ENCODE assay signal across 13 cellular contexts in the genomic region with DNA sequence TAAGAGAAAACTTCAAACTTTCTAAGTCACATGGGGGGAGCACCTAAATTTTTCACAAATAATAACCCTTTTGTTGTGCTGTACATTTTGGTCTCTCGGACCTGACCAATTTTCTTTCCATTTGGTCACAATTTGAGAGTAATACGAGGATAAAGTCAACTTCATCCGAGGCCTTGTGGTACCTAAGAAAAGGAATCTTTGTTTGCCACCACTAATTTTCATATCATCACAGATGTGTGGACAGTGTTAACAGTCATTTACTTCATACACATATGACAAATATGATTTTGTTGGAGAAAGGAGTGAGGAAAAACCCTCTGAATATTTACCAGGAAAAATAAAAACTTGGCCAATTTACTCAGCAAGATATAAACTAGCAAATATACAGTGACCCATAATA. TPM values are rescaled to one million over a fixed set of nuclear protein-coding genes. Genes with fewer than 3 reads are reported as not detected.
A peak's percentile ranks its signal among the peaks of the same experiment; 100 is the strongest.
DNase-seq lines count a peak whose midpoint lies in the region; ATAC-seq and TF ChIP-seq lines count a peak whose summit lies in the region.
"Had no signal": no experiment of that assay in that cellular context is flagged by ENCODE, and none has a peak within 500 bp of the region (broad histone marks: within the 10 kb centered on the region; RNA-seq: fewer than 3 reads in every experiment).

No MANE protein-coding gene starts in this region.

- no peak overlapping the region for H3K4me3 Mint-ChIP-seq in activated B cell treated with CpG ODN at 0.5 μM for 24 hours
- H3K4me3 Mint-ChIP-seq: activated CD4-positive, alpha-beta T cell treated with anti-CD3 and anti-CD28 coated beads, Interleukin-2, amount 10 ng/mL, durations not matched to agents 24 days and 14 days had no signal

- H3K27ac ChIP-seq in HUES6 (ENCODE audit: low read depth, low read length) = peak overlapping the region; percentile 72; the same call in 1 of the 2 replicates
- peak overlapping the region; percentile 81 for H3K27ac ChIP-seq in lower lobe of right lung
- peak overlapping the region; percentile 52 to 87 for H3K27ac ChIP-seq in testis

- H3K36me3 ChIP-seq in HUES6 (ENCODE audit: control insufficient read depth, insufficient read depth, low read length) (peaks cover 8% of the 10 kb centered on the region; the same call in 1 of the 2 replicates), lower lobe of right lung (peaks cover 16% of the 10 kb centered on the region), testis (ENCODE audit: low read depth, missing control alignments) (no peaks in the 10 kb centered on the region)

- peak overlapping the region; percentile 72 for H3K27ac Mint-ChIP-seq in activated B cell treated with CpG ODN at 0.5 μM for 24 hours
- H3K27ac Mint-ChIP-seq: activated CD4-positive, alpha-beta T cell treated with anti-CD3 and anti-CD28 coated beads, Interleukin-2, amount 10 ng/mL, durations not matched to agents 24 days and 14 days had no signal

- no peak for TF ChIP-seq CTCF in activated B cell treated with CpG ODN at 0.5 μM for 24 hours (IDR thresholded peaks at IDR 0.05)
- TF ChIP-seq CTCF in lower lobe of right lung (IDR thresholded peaks at IDR 0.05) = no peak
- TF ChIP-seq CTCF in testis (IDR thresholded peaks at IDR 0.05) = no peak

- H3K4me1 ChIP-seq in HUES6 (ENCODE audit: control insufficient read depth, insufficient read depth, low read length) (peaks cover 58% of the 10 kb centered on the region), lower lobe of right lung (peaks cover 43% of the 10 kb centered on the region), testis (peaks cover 67% of the 10 kb centered on the region)

- H3K36me3 Mint-ChIP-seq in activated B cell treated with CpG ODN at 0.5 μM for 24 hours (ENCODE audit: low read depth) = peaks cover 32% of the 10 kb centered on the region

- TF ChIP-seq POLR2A in testis (IDR thresholded peaks at IDR 0.05) = no peak

- H3K9me3 ChIP-seq in HUES6 (ENCODE audit: control insufficient read depth, insufficient read depth, low read depth, low read length) (no peaks in the 10 kb centered on the region), lower lobe of right lung (no peaks in the 10 kb centered on the region), testis (no peaks in the 10 kb centered on the region)

- H3K4me1 Mint-ChIP-seq in activated B cell treated with CpG ODN at 0.5 μM for 24 hours = peaks cover 56% of the 10 kb centered on the region

- POLR2A ChIA-PET in activated B cell treated with CpG ODN at 0.5 μM for 24 hours (lab: Charles Lee) = no interaction called here

- H3K9me3 Mint-ChIP-seq in activated B cell treated with CpG ODN at 0.5 μM for 24 hours = no peaks in the 10 kb centered on the region
- H3K9me3 Mint-ChIP-seq: activated CD4-positive, alpha-beta T cell treated with anti-CD3 and anti-CD28 coated beads, Interleukin-2, amount 10 ng/mL, durations not matched to agents 24 days and 14 days had no signal

- H3K4me3 ChIP-seq in HUES6 (ENCODE audit: low read depth, low read length) (no peak overlapping the region), lower lobe of right lung (no peak overlapping the region), testis (no peak overlapping the region)
- H3K4me3 ChIP-seq: skin epidermis had no signal

- no peak overlapping the region for H3K9ac ChIP-seq in HUES6 (ENCODE audit: low read length)

- intact Hi-C loops in activated B cell treated with CpG ODN at 0.5 μM for 24 hours (cut with micrococcal nuclease) (loop anchor here (1.0 kb wide), 1 partner anchor 39 kb away; no protein-coding TSS in a partner anchor), lower lobe of right lung (cut with DNase I) (no loop called here), testis (cut with DNase I; ENCODE audit: low total_unique reads) (no loop called here)

- ATAC-seq in activated B cell treated with CpG ODN at 0.5 μM for 24 hours (ENCODE audit: low read depth) = no peak
- ATAC-seq in lower lobe of right lung = no peak

- DNase-seq in activated B cell treated with CpG ODN at 0.5 μM for 24 hours = no peak
- DNase-seq in lower lobe of right lung = no peak
- no peak for DNase-seq in testis
- no peak for DNase-seq in stimulated activated naive CD4-positive, alpha-beta T cell treated with Interleukin-2 at 50 U/mL for 16 hours (lab: John Stamatoyannopoulos, UW)
- DNase-seq in midbrain (lab: John Stamatoyannopoulos, UW) = no peak
- no peak for DNase-seq in NCI-H2029 (lab: John Stamatoyannopoulos, UW)
- DNase-seq: activated CD4-positive, alpha-beta T cell treated with anti-CD3 and anti-CD28 coated beads, Interleukin-2, amount 10 ng/mL, durations not matched to agents 24 days and 14 days; activated naive CD4-positive, alpha-beta T cell; MM.1S; NCI-H345; SIG-M5 had no signal

- CTCF ChIA-PET in activated B cell treated with CpG ODN at 0.5 μM for 24 hours (lab: Charles Lee) = no interaction called here

- H3K27me3 Mint-ChIP-seq in activated B cell treated with CpG ODN at 0.5 μM for 24 hours = no peaks in the 10 kb centered on the region
- H3K27me3 Mint-ChIP-seq: activated CD4-positive, alpha-beta T cell treated with anti-CD3 and anti-CD28 coated beads, Interleukin-2, amount 10 ng/mL, durations not matched to agents 24 days and 14 days had no signal

- H3K27me3 ChIP-seq in HUES6 (ENCODE audit: control insufficient read depth, insufficient read depth, low read length) (no peaks in the 10 kb centered on the region), lower lobe of right lung (ENCODE audit: low read depth) (no peaks in the 10 kb centered on the region), testis (no peaks in the 10 kb centered on the region)

- 59 to 61% methylated on average over 3 of the region's 3 CpGs for WGBS in testis, 2 donors

RNA-seq across cellular contexts. Expression of gene VGLL4, which starts 40.8 kb away (rescaled TPM):
- 19.2 and 19.3 TPM in 2 replicates for total RNA-seq in activated B cell treated with CpG ODN at 0.5 μM for 24 hours
- total RNA-seq in lower lobe of right lung = 45.5 TPM
- total RNA-seq in testis = 100 to 1,000 TPM; 169 to 209 TPM
- 72.9 TPM for polyA plus RNA-seq in testis (ENCODE audit: insufficient read depth, low read depth, low replicate concordance)
